14 cellular contexts compared by ENCODE assay signal in genomic region chr2:234243871-234244565, GRCh38.
DNase-seq lines count a peak whose midpoint lies in the region; ATAC-seq and TF ChIP-seq lines count a peak whose summit lies in the region.
"Had no signal": no experiment of that assay in that cellular context is flagged by ENCODE, and none has a peak within 500 bp of the region (broad histone marks: within the 10 kb centered on the region; RNA-seq: fewer than 3 reads in every experiment).

No MANE protein-coding gene starts in this region.

- no peak overlapping the region for H3K4me3 ChIP-seq in PC-9
- H3K4me3 ChIP-seq in smooth muscle cell, result no peak overlapping the region
- H3K4me3 ChIP-seq in adrenal gland, result no peak overlapping the region

- H3K27me3 ChIP-seq in PC-9 (ENCODE audit: insufficient read depth, low read depth) (no peaks in the 10 kb centered on the region), smooth muscle cell (ENCODE audit: low read depth) (no peaks in the 10 kb centered on the region), adrenal gland (no peaks in the 10 kb centered on the region)

- intact Hi-C loops in PC-9 (cut with micrococcal nuclease; ENCODE audit: unreplicated experiment), result loop anchor here (2.0 to 10.0 kb wide), 6 partner anchors 15 to 581 kb away; partner anchors contain the start of genes MSL3B and UGT1A6
- intact Hi-C loops in adrenal gland (cut with DNase I), result no loop called here

- H4K20me1 ChIP-seq in PC-9 (ENCODE audit: insufficient read depth) (no peaks in the 10 kb centered on the region), smooth muscle cell (ENCODE audit: low read depth) (no peaks in the 10 kb centered on the region)

- H3K36me3 Mint-ChIP-seq in activated T-cell treated with anti-CD3 and anti-CD28 coated beads, Interleukin-2, amount 50 U/mL, for 4 hours (ENCODE audit: insufficient read depth), result no peaks in the 10 kb centered on the region
- no peaks in the 10 kb centered on the region for H3K36me3 Mint-ChIP-seq in chondrocyte (ENCODE audit: low read depth)

- peaks cover 84% of the 10 kb centered on the region for H3K4me1 ChIP-seq in PC-9 (replicated peaks; ENCODE audit: insufficient read depth)
- H3K4me1 ChIP-seq in smooth muscle cell (ENCODE audit: low read depth), result peaks cover 31% of the 10 kb centered on the region
- no peaks in the 10 kb centered on the region for H3K4me1 ChIP-seq in adrenal gland (replicated peaks in 1 of 2)

- peaks cover 12% of the 10 kb centered on the region for H3K4me1 Mint-ChIP-seq in activated T-cell treated with anti-CD3 and anti-CD28 coated beads, Interleukin-2, amount 50 U/mL, for 4 hours (ENCODE audit: low read depth)
- peaks cover 55% of the 10 kb centered on the region for H3K4me1 Mint-ChIP-seq in chondrocyte (ENCODE audit: low read depth)
- H3K4me1 Mint-ChIP-seq: activated B cell treated with CpG ODN at 0.5 μM for 24 hours, naive B cell had no signal

- H3K27ac Mint-ChIP-seq in chondrocyte (ENCODE audit: unreplicated experiment), result peak overlapping the region; percentile 84
- H3K27ac Mint-ChIP-seq: activated B cell treated with CpG ODN at 0.5 μM for 24 hours, naive B cell had no signal

- H3K27ac ChIP-seq in PC-9 (peak overlapping the region; percentile 91), smooth muscle cell (ENCODE audit: low read depth) (peak overlapping the region; percentile 37), adrenal gland (no peak overlapping the region)

- H3K9me3 ChIP-seq in PC-9 (ENCODE audit: insufficient read depth, low read depth), result peaks cover 3% of the 10 kb centered on the region; the same call in 1 of the 2 replicates
- no peaks in the 10 kb centered on the region for H3K9me3 ChIP-seq in smooth muscle cell (replicated peaks; ENCODE audit: low read depth)
- H3K9me3 ChIP-seq in adrenal gland (replicated peaks in 1 of 3), result no peaks in the 10 kb centered on the region

- TF ChIP-seq POLR2A in adrenal gland (IDR thresholded peaks at IDR 0.05), result no peak

- no peaks in the 10 kb centered on the region for H3K9me2 ChIP-seq in PC-9 (ENCODE audit: insufficient read depth)

- H3K79me2 ChIP-seq in PC-9 (ENCODE audit: low read depth), result no peaks in the 10 kb centered on the region
- no peaks in the 10 kb centered on the region for H3K79me2 ChIP-seq in smooth muscle cell (ENCODE audit: low read depth)

- H3K4me2 ChIP-seq in PC-9, result peak overlapping the region; percentile 35
- peak overlapping the region; percentile 67 for H3K4me2 ChIP-seq in smooth muscle cell

- WGBS in smooth muscle cell (ENCODE audit: low lambda C conversion rate), result 71% methylated on average over 2 of the region's 2 CpGs
- WGBS in adrenal gland, 4 donors, result 31 to 57% (median 33%) methylated on average over 2 of the region's 2 CpGs

- no peaks in the 10 kb centered on the region for H3K27me3 Mint-ChIP-seq in activated T-cell treated with anti-CD3 and anti-CD28 coated beads, Interleukin-2, amount 50 U/mL, for 4 hours (ENCODE audit: low read depth)
- no peaks in the 10 kb centered on the region for H3K27me3 Mint-ChIP-seq in chondrocyte (ENCODE audit: low read depth)

- peaks cover 74% of the 10 kb centered on the region for H3F3A ChIP-seq in PC-9 (ENCODE audit: insufficient read depth, low read depth)
- peaks cover 3% of the 10 kb centered on the region for H3F3A ChIP-seq in smooth muscle cell (ENCODE audit: low read depth)

- no peak for ATAC-seq in activated T-cell treated with anti-CD3 and anti-CD28 coated beads, Interleukin-2, amount 50 U/mL, for 4 hours
- ATAC-seq in HG03460 (IDR thresholded peaks at IDR 0.05; ENCODE audit: unreplicated experiment) (no peak), GM19351 (IDR thresholded peaks at IDR 0.05; ENCODE audit: unreplicated experiment) (no peak)

- no peak overlapping the region for H3K9ac ChIP-seq in smooth muscle cell (ENCODE audit: low read depth)

- BruUV-seq in PC-9 (replicated peaks; lab: Mats Ljungman, UMichigan), result no TSS peak

- CTCF ChIA-PET in PC-9 (lab: Charles Lee), result interaction anchor here (0.6 kb wide), 1 partner anchor 10 kb away, joined by 10 read pairs; no protein-coding TSS in a partner anchor

- POLR2A ChIA-PET in PC-9 (lab: Charles Lee; ENCODE audit: unreplicated experiment), result interaction anchor here (0.7 kb wide), 2 partner anchors 101 to 261 kb away, joined by 4 to 5 read pairs; no protein-coding TSS in a partner anchor

- peak overlapping the region; percentile 70 for H3K4me3 Mint-ChIP-seq in activated T-cell treated with anti-CD3 and anti-CD28 coated beads, Interleukin-2, amount 50 U/mL, for 4 hours
- peak overlapping the region; percentile 53 for H3K4me3 Mint-ChIP-seq in chondrocyte (ENCODE audit: unreplicated experiment)
- H3K4me3 Mint-ChIP-seq: activated B cell treated with CpG ODN at 0.5 μM for 24 hours, B cell, naive B cell had no signal

- H2AFZ ChIP-seq in PC-9 (no peak overlapping the region), smooth muscle cell (ENCODE audit: low read depth) (peak overlapping the region; percentile 75)

- no peaks in the 10 kb centered on the region for H3K9me3 Mint-ChIP-seq in activated T-cell treated with anti-CD3 and anti-CD28 coated beads, Interleukin-2, amount 50 U/mL, for 4 hours
- peaks cover 6% of the 10 kb centered on the region for H3K9me3 Mint-ChIP-seq in chondrocyte (ENCODE audit: low read depth)
- H3K9me3 Mint-ChIP-seq: activated B cell treated with CpG ODN at 0.5 μM for 24 hours had no signal

- TF ChIP-seq CTCF in PC-9 (conservative IDR thresholded peaks at IDR 0.05), result no peak
- TF ChIP-seq CTCF in chondrocyte (IDR thresholded peaks at IDR 0.05), result no peak
- no peak for TF ChIP-seq CTCF in smooth muscle cell (IDR thresholded peaks at IDR 0.05; ENCODE audit: borderline replicate concordance, insufficient read depth, poor library complexity, severe bottlenecking)
- TF ChIP-seq CTCF in adrenal gland (IDR thresholded peaks at IDR 0.05), result no peak

- no peak for DNase-seq in activated T-cell treated with anti-CD3 and anti-CD28 coated beads, Interleukin-2, amount 50 U/mL, for 4 hours
- DNase-seq in activated T-cell treated with anti-CD3 and anti-CD28 coated beads, Interleukin-2, amount 50 U/mL, for 1 hour, result no peak
- DNase-seq in PC-9 (no peak), chondrocyte (ENCODE audit: low spot score) (no peak), smooth muscle cell (lab: John Stamatoyannopoulos, UW; ENCODE audit: unreplicated experiment) (no peak), adrenal gland (no peak)
- DNase-seq: activated B cell treated with CpG ODN at 0.5 μM for 24 hours, caudate nucleus, head of caudate nucleus, KG1, naive B cell had no signal

- no peaks in the 10 kb centered on the region for H3K36me3 ChIP-seq in PC-9 (ENCODE audit: low read depth)
- H3K36me3 ChIP-seq in smooth muscle cell (ENCODE audit: low read depth), result no peaks in the 10 kb centered on the region
- H3K36me3 ChIP-seq in adrenal gland (replicated peaks in 1 of 2), result no peaks in the 10 kb centered on the region

Comparison
In these comparisons a context has a peak if more than half of its experiments do, and no peak if none do; other contexts are left out.
1. H3K27ac ChIP-seq: peak in PC-9 (single experiment) and smooth muscle cell (single experiment); none in adrenal gland (0 of 5).